16 cellular contexts compared by ENCODE assay signal in genomic region chr10:102658802-102659201, GRCh38. TPM values are rescaled to one million over a fixed set of nuclear protein-coding genes. Genes with fewer than 3 reads are reported as not detected.
DNase-seq lines count a peak whose midpoint lies in the region; ATAC-seq and TF ChIP-seq lines count a peak whose summit lies in the region.
"Had no signal": no experiment of that assay in that cellular context is flagged by ENCODE, and none has a peak within 500 bp of the region (broad histone marks: within the 10 kb centered on the region; RNA-seq: fewer than 3 reads in every experiment).

No MANE protein-coding gene starts in this region.

- no peaks in the 10 kb centered on the region for H3K9me3 ChIP-seq in CD8-positive, alpha-beta T cell (ENCODE audit: low read length)
- H3K9me3 ChIP-seq in adipocyte (ENCODE audit: control insufficient read depth, low read length): no peaks in the 10 kb centered on the region

- H3K9me3 Mint-ChIP-seq in CD8-positive, alpha-beta T cell: no peaks in the 10 kb centered on the region
- H3K9me3 Mint-ChIP-seq in naive thymus-derived CD8-positive, alpha-beta T cell: no peaks in the 10 kb centered on the region

- H3K27ac ChIP-seq in 22Rv1: peak overlapping the region; percentile 30; the same call in 1 of the 2 replicates
- no peak overlapping the region for H3K27ac ChIP-seq in CD8-positive, alpha-beta T cell (ENCODE audit: low read depth, low read length)

- H3K27me3 ChIP-seq in CD8-positive, alpha-beta T cell (ENCODE audit: insufficient read depth, low read length): no peaks in the 10 kb centered on the region
- no peaks in the 10 kb centered on the region for H3K27me3 ChIP-seq in adipocyte (replicated peaks; ENCODE audit: control insufficient read depth, insufficient read depth, low read length)

- no peak overlapping the region for H3K4me3 Mint-ChIP-seq in CD8-positive, alpha-beta T cell
- H3K4me3 Mint-ChIP-seq in naive thymus-derived CD8-positive, alpha-beta T cell: peak overlapping the region in 6 of 10 donors; percentile 18 to 78 (median 62)

- H3K36me3 Mint-ChIP-seq in CD8-positive, alpha-beta T cell: peaks cover 43% of the 10 kb centered on the region
- H3K36me3 Mint-ChIP-seq in naive thymus-derived CD8-positive, alpha-beta T cell: peaks cover 0 to 41% (median 0%) of the 10 kb centered on the region in 3 donors

- intact Hi-C loops in CD8-positive, alpha-beta T cell (cut with DNase I, micrococcal nuclease): no loop called here

- no peak for ATAC-seq in CD8-positive, alpha-beta T cell
- ATAC-seq in naive thymus-derived CD8-positive, alpha-beta T cell: no peak
- ATAC-seq in HG03108 (IDR thresholded peaks at IDR 0.05; ENCODE audit: unreplicated experiment): no peak
- ATAC-seq in GM19463 (IDR thresholded peaks at IDR 0.05; ENCODE audit: unreplicated experiment): no peak
- no peak for ATAC-seq in HG02571 (IDR thresholded peaks at IDR 0.05; ENCODE audit: unreplicated experiment)
- ATAC-seq: stimulated activated naive CD8-positive, alpha-beta T cell treated with anti-CD3 and anti-CD28 coated beads, Interleukin-15, Interleukin-2, amounts not matched to agents 100 U/mL and 50 U/mL, for 24 hours had no signal

- H3K4me1 ChIP-seq in CD8-positive, alpha-beta T cell (ENCODE audit: insufficient read depth, low read length): peaks cover 53% of the 10 kb centered on the region
- peaks cover 12% of the 10 kb centered on the region for H3K4me1 ChIP-seq in adipocyte (ENCODE audit: control insufficient read depth, insufficient read depth, low read length)

- CTCF ChIA-PET in CD8-positive, alpha-beta T cell (lab: Charles Lee): interaction anchor here (3.3 to 10.4 kb wide), 2 partner anchors 9 to 13 kb away, joined by 12 to 82 read pairs; no protein-coding TSS in a partner anchor

- peak overlapping the region; percentile 21 for H3K9ac ChIP-seq in adipocyte (ENCODE audit: low read length)

- no peak for DNase-seq in CD8-positive, alpha-beta T cell
- DNase-seq in adipocyte (ENCODE audit: low read depth) (no peak), globus pallidus (ENCODE audit: low spot score) (no peak)
- DNase-seq in naive thymus-derived CD8-positive, alpha-beta T cell: no peak
- DNase-seq: central memory CD4-positive, alpha-beta T cell; GDM1; IMR-90; mesendoderm; NCI-H1417; NCI-H748 treated with DMSO at 0.1 percent for 48 hours; stimulated activated CD4-positive, alpha-beta T cell treated with anti-CD3 and anti-CD28 coated beads, Interleukin-4, amount 100 ng/mL, for 1 hour; stimulated activated naive CD8-positive, alpha-beta T cell treated with anti-CD3 and anti-CD28 coated beads, Interleukin-15, Interleukin-2, amounts not matched to agents 100 U/mL and 50 U/mL, for 24 hours had no signal

- peak overlapping the region; percentile 86 for H3K27ac Mint-ChIP-seq in CD8-positive, alpha-beta T cell
- H3K27ac Mint-ChIP-seq in naive thymus-derived CD8-positive, alpha-beta T cell: peak overlapping the region; percentile 86 to 95 (median 92)

- peaks cover 55% of the 10 kb centered on the region for H3K4me1 Mint-ChIP-seq in CD8-positive, alpha-beta T cell (ENCODE audit: low read depth)
- peaks cover 19 to 71% (median 61%) of the 10 kb centered on the region in 4 donors for H3K4me1 Mint-ChIP-seq in naive thymus-derived CD8-positive, alpha-beta T cell

- H3K27me3 Mint-ChIP-seq in CD8-positive, alpha-beta T cell (ENCODE audit: low read depth): no peaks in the 10 kb centered on the region
- no peaks in the 10 kb centered on the region for H3K27me3 Mint-ChIP-seq in naive thymus-derived CD8-positive, alpha-beta T cell

- no peak overlapping the region for H3K4me3 ChIP-seq in CD8-positive, alpha-beta T cell (ENCODE audit: low read depth, low read length)
- no peak overlapping the region for H3K4me3 ChIP-seq in adipocyte (ENCODE audit: low read length)

- POLR2A ChIA-PET in CD8-positive, alpha-beta T cell (lab: Charles Lee): interaction anchor here (0.6 to 6.8 kb wide), 7 partner anchors 9 to 18 kb away, joined by 3 to 60 read pairs (median 4); partner anchors contain the start of gene TRIM8
- POLR2A ChIA-PET in naive thymus-derived CD8-positive, alpha-beta T cell (lab: Charles Lee): interaction anchor here (0.6 to 29.2 kb wide), 10 partner anchors 7 to 1696 kb away, joined by 3 to 624 read pairs (median 4); partner anchors contain the start of genes ARL3, OGA, SFXN2 and TRIM8

- peaks cover 29% of the 10 kb centered on the region for H3K36me3 ChIP-seq in CD8-positive, alpha-beta T cell (ENCODE audit: insufficient read depth, low read length)
- H3K36me3 ChIP-seq in adipocyte (ENCODE audit: control insufficient read depth, insufficient read depth, low read length, severe bottlenecking): peaks cover 54% of the 10 kb centered on the region

- TF ChIP-seq CTCF in 22Rv1 (IDR thresholded peaks at IDR 0.05): no peak
- TF ChIP-seq CTCF in CD8-positive, alpha-beta T cell (IDR thresholded peaks at IDR 0.05): no peak

RNA-seq across cellular contexts. Expression of gene TRIM8, which starts 14.5 kb away (rescaled TPM):
- total RNA-seq in CD8-positive, alpha-beta T cell: 10 to 100 TPM; 47.9 to 53.1 TPM
- 10 to 100 TPM; 61.4 to 67.3 TPM for total RNA-seq in naive thymus-derived CD8-positive, alpha-beta T cell
- 10 to 100 TPM; 27.5 to 53.2 (median 34.7) TPM for polyA plus RNA-seq in naive thymus-derived CD8-positive, alpha-beta T cell

RNA-seq across cellular contexts. Expression of gene ARL3, which starts 55.4 kb away (rescaled TPM):
- under 1 TPM; 0.49 to 0.75 TPM for total RNA-seq in CD8-positive, alpha-beta T cell
- 1 to 10 TPM; 3.6 to 3.8 TPM for total RNA-seq in naive thymus-derived CD8-positive, alpha-beta T cell
- 1 to 10 TPM; 3.7 to 4.4 (median 3.9) TPM for polyA plus RNA-seq in naive thymus-derived CD8-positive, alpha-beta T cell

RNA-seq across cellular contexts. Expression of gene SFXN2, which starts 55.6 kb away (rescaled TPM):
- 1 to 10 TPM; 5.3 to 5.7 TPM for total RNA-seq in CD8-positive, alpha-beta T cell
- 10 to 100 TPM; 30.0 to 32.6 TPM for total RNA-seq in naive thymus-derived CD8-positive, alpha-beta T cell
- 10 to 100 TPM in 1 of 3 donors, 1 to 10 TPM in 2; 6.6 to 16.5 (median 9.0) TPM for polyA plus RNA-seq in naive thymus-derived CD8-positive, alpha-beta T cell

Comparison
In these comparisons a context has a peak if more than half of its experiments do, and no peak if none do; other contexts are left out.
1. RNA of gene SFXN2, which starts 55.6 kb away (total RNA-seq): 30.0 to 32.6 TPM in naive thymus-derived CD8-positive, alpha-beta T cell; 5.3 to 5.7 TPM in CD8-positive, alpha-beta T cell; every median in the first group is over 4 times any median in the second.